In genomic region chr19:6021878-6022569, GRCh38 we compare ENCODE assay signal across 8 cellular contexts. TPM values are rescaled to one million over a fixed set of nuclear protein-coding genes. Genes with fewer than 3 reads are reported as not detected.
DNase-seq lines count a peak whose midpoint lies in the region; ATAC-seq and TF ChIP-seq lines count a peak whose summit lies in the region.

No MANE protein-coding gene starts in this region.

- CTCF ChIA-PET in A673 (lab: Charles Lee): interaction anchor here (0.6 to 2.1 kb wide), 15 partner anchors 8 to 1670 kb away, joined by 3 to 27 read pairs (median 3); partner anchors contain the start of genes NRTN and RANBP3

- H3K36me3 ChIP-seq in A673 (ENCODE audit: insufficient read depth, low read length, poor library complexity, severe bottlenecking): no peaks in the 10 kb centered on the region

- no peak overlapping the region for H3K4me3 ChIP-seq in A673 (ENCODE audit: low read depth, low read length, poor library complexity, severe bottlenecking)

- POLR2A ChIA-PET in A673 (lab: Charles Lee; ENCODE audit: low non-redundant PET): interaction anchor here (0.6 kb wide), 1 partner anchor 225 kb away, joined by 16 read pairs; no protein-coding TSS in a partner anchor

- peak; percentile 88 for DNase-seq in A673 (ENCODE audit: low spot score)
- peak; percentile 88 for DNase-seq in GM20000 (ENCODE audit: low spot score)
- peak; percentile 39 for DNase-seq in NCI-H524 treated with DMSO at 0.1 percent for 48 hours (lab: John Stamatoyannopoulos, UW)
- peak; percentile 69 to 75 for DNase-seq in activated CD4-positive, alpha-beta T cell treated with anti-CD3 and anti-CD28 coated beads, Interleukin-2, amount 50 U/mL, for 4 hours
- peak; percentile 88 for DNase-seq in ecto neural progenitor cell (ENCODE audit: low spot score)
- DNase-seq in lung microvascular endothelial cell (ENCODE audit: low read depth in 2 of 2): peak; percentile 84 to 93
- peak; percentile 38 for DNase-seq in stimulated activated CD8-positive, alpha-beta memory T cell treated with anti-CD3 and anti-CD28 coated beads, Interleukin-12 subunit alpha, Interleukin-12 subunit beta, amount 100 ng/mL, for 24 hours (ENCODE audit: extremely low read depth)

- no peak overlapping the region for H3K27ac ChIP-seq in A673 (ENCODE audit: low read depth, low read length, poor library complexity, severe bottlenecking)

- no peaks in the 10 kb centered on the region for H3K4me1 ChIP-seq in A673 (ENCODE audit: insufficient read depth, low read length, poor library complexity, severe bottlenecking)

- H3K27me3 ChIP-seq in A673 (replicated peaks; ENCODE audit: insufficient read depth, low read depth, low read length, poor library complexity): no peaks in the 10 kb centered on the region

- no peak for ATAC-seq in HG02678 (IDR thresholded peaks at IDR 0.05; ENCODE audit: unreplicated experiment)

- TF ChIP-seq CTCF in A673 (conservative IDR thresholded peaks at IDR 0.05; ENCODE audit: low read depth, low read length) (peak; percentile 85), GM20000 (IDR thresholded peaks at IDR 0.05; ENCODE audit: extremely low read depth, missing control alignments) (peak; percentile 65)

- no TSS peak for BruUV-seq in A673 (replicated peaks; lab: Mats Ljungman, UMichigan)

- H3K9me3 ChIP-seq in A673 (ENCODE audit: low read depth, low read length, poor library complexity, severe bottlenecking): no peaks in the 10 kb centered on the region

- intact Hi-C loops in A673 (cut with micrococcal nuclease; ENCODE audit: unreplicated experiment): loop anchor here (2.0 kb wide), 2 partner anchors 35 to 217 kb away; partner anchors contain the start of gene NRTN

RNA-seq across cellular contexts. Expression of gene RANBP3, which starts 44.1 kb away (rescaled TPM):
- 126 and 130 TPM in 2 replicates for total RNA-seq in A673 (2021)
- 18.5 and 25.4 TPM in 2 replicates for total RNA-seq in lung microvascular endothelial cell

Comparison
In these comparisons a context has a peak if more than half of its experiments do, and no peak if none do; other contexts are left out.
1. DNase-seq: peak in every context shown above with its lines; median percentile 88 in lung microvascular endothelial cell; 88 in A673; 88 in GM20000; 88 in ecto neural progenitor cell; 72 in activated CD4-positive, alpha-beta T cell treated with anti-CD3 and anti-CD28 coated beads, Interleukin-2, amount 50 U/mL, for 4 hours; 39 in NCI-H524 treated with DMSO at 0.1 percent for 48 hours; 38 in stimulated activated CD8-positive, alpha-beta memory T cell treated with anti-CD3 and anti-CD28 coated beads, Interleukin-12 subunit alpha, Interleukin-12 subunit beta, amount 100 ng/mL, for 24 hours.